Comparison of ENCODE assay signal across 8 cellular contexts in the genomic region with DNA sequence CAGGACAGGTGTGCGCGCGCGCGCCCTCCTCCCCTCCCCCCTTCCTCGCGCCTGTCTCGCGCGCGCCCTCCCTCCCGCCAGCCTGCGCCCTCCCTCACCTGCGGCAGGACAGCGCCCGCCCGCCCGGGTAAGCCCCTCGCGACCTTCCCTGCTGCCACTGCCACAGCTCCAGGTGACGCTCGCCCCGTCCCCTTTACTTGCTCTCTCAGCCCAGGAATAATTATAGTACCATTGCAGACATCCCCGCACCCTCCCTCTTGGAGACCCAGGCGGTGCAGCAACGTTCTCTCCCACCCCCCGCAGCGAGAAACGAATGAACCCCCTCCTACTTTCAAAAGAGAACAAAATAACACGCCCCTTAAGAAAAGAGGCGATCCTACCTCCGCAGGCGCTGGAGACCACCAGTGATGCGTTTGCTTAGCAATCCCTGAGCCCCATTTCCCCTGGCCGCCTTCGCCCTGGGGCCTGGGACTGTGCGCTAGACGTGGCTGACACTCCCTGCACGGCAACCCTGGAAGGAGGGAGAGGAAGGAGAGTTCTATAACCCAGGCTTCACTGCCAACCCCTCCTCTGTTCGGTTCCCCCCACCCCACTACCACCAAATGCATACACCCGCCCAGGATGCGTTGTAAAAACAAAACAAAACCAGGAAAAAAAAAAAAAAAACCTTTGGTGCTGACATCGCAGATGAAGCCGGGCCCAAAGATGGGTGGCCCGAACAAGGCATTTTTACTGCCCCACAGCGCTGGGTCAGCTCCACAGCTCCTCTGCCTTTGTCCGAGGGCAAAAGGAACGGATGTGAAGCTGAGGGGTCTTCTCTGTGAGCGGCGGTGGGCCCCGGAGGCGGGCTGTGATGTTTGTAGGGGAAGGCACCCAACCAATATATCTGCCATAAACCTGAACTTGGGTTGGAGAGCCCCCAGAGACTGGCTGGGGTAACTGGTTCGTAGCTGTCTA. TPM values are rescaled to one million over a fixed set of nuclear protein-coding genes. Genes with fewer than 3 reads are reported as not detected.
A peak's percentile ranks its signal among the peaks of the same experiment; 100 is the strongest.
DNase-seq lines count a peak whose midpoint lies in the region; ATAC-seq and TF ChIP-seq lines count a peak whose summit lies in the region.

No MANE protein-coding gene starts in this region.

- POLR2A ChIA-PET in AG04450 (lab: Yijun Ruan, JAX), result interaction anchor here (0.5 to 2.0 kb wide), 6 partner anchors 9 to 159 kb away, joined by 3 to 4 read pairs (median 3); no protein-coding TSS in a partner anchor

- peaks cover 42% of the 10 kb centered on the region for H3K4me1 Mint-ChIP-seq in chondrocyte (ENCODE audit: low read depth)

- peaks cover 44% of the 10 kb centered on the region for H3K27me3 Mint-ChIP-seq in chondrocyte (ENCODE audit: low read depth)

- peaks cover 18% of the 10 kb centered on the region for H4K20me1 ChIP-seq in SU-DHL-6 (ENCODE audit: low read depth, low read length)

- H3K4me2 ChIP-seq in SU-DHL-6 (ENCODE audit: low read depth, low read length, poor library complexity, severe bottlenecking), result peak overlapping the region; percentile 97

- H3K4me3 ChIP-seq in AG04450 (ENCODE audit: low read depth, low read length), result peak overlapping the region; percentile 79
- H3K4me3 ChIP-seq in SU-DHL-6 (ENCODE audit: insufficient read depth, low read length, poor library complexity, severe bottlenecking), result peak overlapping the region; percentile 97
- H3K4me3 ChIP-seq in lower lobe of right lung, result peak overlapping the region; percentile 71
- H3K4me3 ChIP-seq in thymus (ENCODE audit: low read length), result peak overlapping the region; percentile 72

- H3K4me1 ChIP-seq in lower lobe of right lung (peaks cover 34% of the 10 kb centered on the region), thymus (ENCODE audit: control insufficient read depth, insufficient read depth, low read length) (peaks cover 24% of the 10 kb centered on the region)

- CTCF ChIA-PET in AG04450 (lab: Charles Lee), result interaction anchor here (0.6 to 2.7 kb wide), 8 partner anchors 10 to 238 kb away, joined by 3 to 16 read pairs (median 4); no protein-coding TSS in a partner anchor

- ATAC-seq in GM19468 (IDR thresholded peaks at IDR 0.05; ENCODE audit: extremely low read depth, unreplicated experiment) (peak; percentile 19), lower lobe of right lung (peak in 1 of 2 donors; percentile 22), esophagus mucosa (no peak), GM19035 (IDR thresholded peaks at IDR 0.05; ENCODE audit: unreplicated experiment) (no peak)

- H2AFZ ChIP-seq in SU-DHL-6 (ENCODE audit: low read depth, low read length, severe bottlenecking), result peak overlapping the region; percentile 97

- H3K9me2 ChIP-seq in SU-DHL-6 (replicated peaks; ENCODE audit: insufficient read depth, low read length), result no peaks in the 10 kb centered on the region

- DNase-seq in AG04450 (ENCODE audit: low read depth, low spot score), result no peak
- DNase-seq in chondrocyte (ENCODE audit: low spot score), result no peak
- DNase-seq in lower lobe of right lung, result peak; percentile 50

- H3K27ac ChIP-seq in AG04450 (ENCODE audit: low read depth, low read length), result no peak overlapping the region
- peak overlapping the region; percentile 66 for H3K27ac ChIP-seq in SU-DHL-6 (ENCODE audit: low read depth, low read length)
- peak overlapping the region; percentile 99 for H3K27ac ChIP-seq in lower lobe of right lung
- peak overlapping the region; percentile 98 for H3K27ac ChIP-seq in thymus (ENCODE audit: low read depth)

- no peaks in the 10 kb centered on the region for H3K36me3 Mint-ChIP-seq in chondrocyte (ENCODE audit: low read depth)

- peaks cover 42% of the 10 kb centered on the region for H3K79me2 ChIP-seq in SU-DHL-6 (ENCODE audit: insufficient read depth, low read length)

- intact Hi-C loops in lower lobe of right lung (cut with DNase I), result no loop called here

- TF ChIP-seq CTCF in AG04450 (IDR thresholded peaks at IDR 0.05; ENCODE audit: low read depth, low read length) (no peak), SU-DHL-6 (IDR thresholded peaks at IDR 0.05; ENCODE audit: insufficient read depth, low read length, poor library complexity, severe bottlenecking) (no peak), chondrocyte (IDR thresholded peaks at IDR 0.05) (no peak), lower lobe of right lung (IDR thresholded peaks at IDR 0.05) (no peak)

- no peaks in the 10 kb centered on the region for H3K9me3 Mint-ChIP-seq in chondrocyte (ENCODE audit: low read depth)

- peaks cover 28% of the 10 kb centered on the region for H3F3A ChIP-seq in SU-DHL-6 (ENCODE audit: insufficient read depth)

- H3K27me3 ChIP-seq in AG04450 (ENCODE audit: control insufficient read depth, insufficient read depth, low read length), result peaks cover 14% of the 10 kb centered on the region
- no peaks in the 10 kb centered on the region for H3K27me3 ChIP-seq in SU-DHL-6 (ENCODE audit: low read length)
- no peaks in the 10 kb centered on the region for H3K27me3 ChIP-seq in lower lobe of right lung (ENCODE audit: low read depth)
- peaks cover 35% of the 10 kb centered on the region for H3K27me3 ChIP-seq in thymus (ENCODE audit: control insufficient read depth, insufficient read depth)

- no peaks in the 10 kb centered on the region for H3K36me3 ChIP-seq in SU-DHL-6 (ENCODE audit: low read length)
- no peaks in the 10 kb centered on the region for H3K36me3 ChIP-seq in lower lobe of right lung
- H3K36me3 ChIP-seq in thymus (ENCODE audit: control insufficient read depth, insufficient read depth), result no peaks in the 10 kb centered on the region

- peak overlapping the region; percentile 84 for H3K9ac ChIP-seq in SU-DHL-6 (ENCODE audit: low read length)

- WGBS in thymus, result 3% methylated on average over 53 of the region's 53 CpGs

- H3K9me3 ChIP-seq in AG04450 (ENCODE audit: control insufficient read depth, insufficient read depth, low read length) (no peaks in the 10 kb centered on the region; the same call in 1 of the 2 replicates), SU-DHL-6 (ENCODE audit: insufficient read depth, low read length) (no peaks in the 10 kb centered on the region), lower lobe of right lung (no peaks in the 10 kb centered on the region), thymus (ENCODE audit: control insufficient read depth) (no peaks in the 10 kb centered on the region)

- H3K27ac Mint-ChIP-seq in chondrocyte (ENCODE audit: unreplicated experiment), result peak overlapping the region; percentile 85

- peak overlapping the region; percentile 94 for H3K4me3 Mint-ChIP-seq in chondrocyte (ENCODE audit: unreplicated experiment)

RNA-seq across cellular contexts. Expression of a gene that starts 5.5 kb away (rescaled TPM):
- polyA plus RNA-seq in AG04450 (2011; rRNA removed), result 3.5 and 4.5 TPM in 2 replicates
- 5.4 and 9.6 TPM in 2 replicates for polyA minus RNA-seq in AG04450 (2011; rRNA and poly(A)+ RNA removed)
- total RNA-seq in chondrocyte, result 13.3 to 18.1 TPM (median 16.7 TPM) in 3 replicates
- 32.4 TPM for total RNA-seq in lower lobe of right lung
- polyA plus RNA-seq in thymus, result 5.9 TPM
- total RNA-seq in esophagus mucosa, result 7.3 TPM

RNA-seq across cellular contexts. Expression of a gene that starts 17.4 kb away (rescaled TPM):
- polyA plus RNA-seq in AG04450 (2011; rRNA removed) (1.6 and 2.2 TPM in 2 replicates), thymus (9.2 TPM)
- polyA minus RNA-seq in AG04450 (2011; rRNA and poly(A)+ RNA removed), result 3.6 and 7.3 TPM in 2 replicates
- total RNA-seq in chondrocyte (5.9 to 7.5 TPM (median 6.9 TPM) in 3 replicates), lower lobe of right lung (17.7 TPM), esophagus mucosa (2.6 TPM)
